In genomic region chr14:99273724-99274345, GRCh38 we compare ENCODE assay signal across 8 cellular contexts. TPM values are rescaled to one million over a fixed set of nuclear protein-coding genes. Genes with fewer than 3 reads are reported as not detected.
DNase-seq lines count a peak whose midpoint lies in the region; ATAC-seq and TF ChIP-seq lines count a peak whose summit lies in the region.

No MANE protein-coding gene starts in this region.

- H3K9me3 ChIP-seq in heart right ventricle (no peaks in the 10 kb centered on the region), left lung (no peaks in the 10 kb centered on the region), uterus (no peaks in the 10 kb centered on the region)

- peaks cover 36% of the 10 kb centered on the region for H3K4me1 Mint-ChIP-seq in activated naive CD4-positive, alpha-beta T cell treated with anti-CD3 and anti-CD28 coated beads for 36 hours (ENCODE audit: low read depth)

- H3K36me3 Mint-ChIP-seq in activated naive CD4-positive, alpha-beta T cell treated with anti-CD3 and anti-CD28 coated beads for 36 hours (ENCODE audit: low read depth) = peaks cover 12% of the 10 kb centered on the region

- peak overlapping the region in 1 of 10 donors; percentile 60 for H3K27ac ChIP-seq in heart right ventricle
- no peak overlapping the region for H3K27ac ChIP-seq in left lung
- H3K27ac ChIP-seq in uterus = no peak overlapping the region

- TF ChIP-seq POLR2A in uterus (IDR thresholded peaks at IDR 0.05) (no peak), GM18505 (IDR thresholded peaks at IDR 0.05; ENCODE audit: borderline replicate concordance, extremely low read depth, insufficient read depth, insufficient read length) (no peak)

- DNase-seq in heart right ventricle (no peak), left ventricle myocardium superior (no peak), left lung (peak in 1 of 2 donors; percentile 73), uterus (no peak), KBM-7 (no peak), cerebellar cortex (ENCODE audit: low spot score) (no peak)
- peak; percentile 43 for DNase-seq in activated naive CD4-positive, alpha-beta T cell treated with anti-CD3 and anti-CD28 coated beads for 36 hours

- H3K4me3 ChIP-seq in heart right ventricle = peak overlapping the region in 9 of 10 donors; percentile 12 to 55 (median 36)
- H3K4me3 ChIP-seq in left lung = peak overlapping the region; percentile 19 to 34
- H3K4me3 ChIP-seq in uterus = peak overlapping the region; percentile 8 to 20

- H3K9me3 Mint-ChIP-seq in activated naive CD4-positive, alpha-beta T cell treated with anti-CD3 and anti-CD28 coated beads for 36 hours = no peaks in the 10 kb centered on the region

- CTCF ChIA-PET in activated naive CD4-positive, alpha-beta T cell treated with anti-CD3 and anti-CD28 coated beads for 36 hours (lab: Charles Lee) = interaction anchor here (0.9 kb wide), 1 partner anchor 79 kb away, joined by 3 read pairs; no protein-coding TSS in a partner anchor

- peak overlapping the region; percentile 96 for H3K4me3 Mint-ChIP-seq in activated naive CD4-positive, alpha-beta T cell treated with anti-CD3 and anti-CD28 coated beads for 36 hours

- WGBS in heart right ventricle, 2 donors = 2 to 3% methylated on average over 37 of the region's 37 CpGs

- peaks cover 4 to 52% (median 38%) of the 10 kb centered on the region in 9 donors for H3K4me1 ChIP-seq in heart right ventricle
- peaks cover 7 to 44% of the 10 kb centered on the region in 2 donors for H3K4me1 ChIP-seq in left lung
- peaks cover 3 to 36% of the 10 kb centered on the region in 2 donors for H3K4me1 ChIP-seq in uterus

- ATAC-seq in heart right ventricle = no peak
- no peak for ATAC-seq in left ventricle myocardium superior
- no peak for ATAC-seq in left lung
- no peak for ATAC-seq in GM18505 (IDR thresholded peaks at IDR 0.05; ENCODE audit: unreplicated experiment)

- H3K27me3 ChIP-seq in heart right ventricle (peaks cover 26 to 100% (median 78%) of the 10 kb centered on the region in 7 donors), left lung (peaks cover 54 to 100% of the 10 kb centered on the region in 2 donors), uterus (peaks cover 13 to 19% of the 10 kb centered on the region in 2 donors)

- in situ Hi-C loops in KBM-7 (cut with MboI; ENCODE audit: low pct_unique_long_range_greater_than_20kb, low sequenced_read_pairs) = no loop called here

- peak overlapping the region; percentile 90 for H3K27ac Mint-ChIP-seq in activated naive CD4-positive, alpha-beta T cell treated with anti-CD3 and anti-CD28 coated beads for 36 hours

- no peak for TF ChIP-seq CTCF in heart right ventricle (IDR thresholded peaks at IDR 0.05)
- TF ChIP-seq CTCF in left lung (IDR thresholded peaks at IDR 0.05) = no peak
- no peak for TF ChIP-seq CTCF in uterus (IDR thresholded peaks at IDR 0.05)

- H3K36me3 ChIP-seq in heart right ventricle (no peaks in the 10 kb centered on the region), left lung (no peaks in the 10 kb centered on the region), uterus (no peaks in the 10 kb centered on the region)

- intact Hi-C loops in heart right ventricle (cut with DNase I) (no loop called here), left ventricle myocardium superior (cut with micrococcal nuclease) (no loop called here), left lung (cut with DNase I) (no loop called here), uterus (cut with DNase I; ENCODE audit: low total_unique reads) (no loop called here)
- intact Hi-C loops in activated naive CD4-positive, alpha-beta T cell treated with anti-CD3 and anti-CD28 coated beads for 36 hours (cut with micrococcal nuclease) = loop anchor here (2.0 to 10.0 kb wide), 9 partner anchors 197 to 1967 kb away; partner anchors contain the start of gene EVL

- H3K27me3 Mint-ChIP-seq in activated naive CD4-positive, alpha-beta T cell treated with anti-CD3 and anti-CD28 coated beads for 36 hours (ENCODE audit: low read depth) = no peaks in the 10 kb centered on the region

RNA-seq across cellular contexts. Expression of gene BCL11B, which starts 1.8 kb away (rescaled TPM):
- total RNA-seq in heart right ventricle (1 to 10 TPM in 1 of 10 donors, under 1 TPM in 8, not detected in 1; 0.05 to 1.9 (median 0.13) TPM), left ventricle myocardium superior (0.20 TPM), left lung (1 to 10 TPM; 1.4 to 2.4 TPM), uterus (under 1 TPM in 3 of 4 donors, not detected in 1; 0.29 to 0.55 (median 0.46) TPM)
- polyA plus RNA-seq in heart right ventricle = under 1 TPM in 1 of 2 donors, not detected in 1; 0.03 TPM
- total RNA-seq in activated naive CD4-positive, alpha-beta T cell treated with anti-CD3 and anti-CD28 coated beads for 36 hours = 10 to 100 TPM; 71.7 to 71.9 TPM

Comparison
In these comparisons a context has a peak if more than half of its experiments do, and no peak if none do; other contexts are left out.
1. RNA of gene BCL11B, which starts 1.8 kb away (total RNA-seq): 71.7 to 71.9 TPM in activated naive CD4-positive, alpha-beta T cell treated with anti-CD3 and anti-CD28 coated beads for 36 hours; 1.4 to 2.4 TPM in left lung, 0.29 to 0.55 TPM in uterus, 0.20 TPM in left ventricle myocardium superior (single experiment) and 0.05 to 1.9 TPM in heart right ventricle; every median in the first group is over 10 times any median in the second.
2. Peak in every context shown above with its lines, with median percentiles within 50 percentile points of each other: H3K4me3 ChIP-seq.